ENCODE assay signal across 24 cellular contexts in the genomic region with DNA sequence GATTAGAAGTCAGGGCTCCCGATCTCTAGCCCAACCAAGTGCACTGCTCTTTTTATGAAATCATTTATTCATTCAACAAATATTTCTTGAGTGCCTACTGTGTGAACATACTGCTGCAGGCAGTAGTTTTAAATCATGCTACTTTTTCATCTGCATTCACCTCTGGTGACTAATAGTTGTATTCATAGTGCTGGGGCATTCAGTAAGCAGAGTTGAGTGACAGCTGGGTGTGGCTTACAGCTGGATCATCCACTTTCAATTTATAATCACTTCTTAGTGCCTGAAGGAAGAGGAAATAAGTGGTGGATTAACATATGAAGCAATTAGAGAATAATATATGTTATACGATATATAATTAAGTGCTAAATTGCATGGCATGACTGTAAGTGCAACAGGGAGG. TPM values are rescaled to one million over a fixed set of nuclear protein-coding genes. Genes with fewer than 3 reads are reported as not detected.
DNase-seq lines count a peak whose midpoint lies in the region; ATAC-seq, FAIRE-seq and TF ChIP-seq lines count a peak whose summit lies in the region.
"Had no signal": no experiment of that assay in that cellular context is flagged by ENCODE, and none has a peak within 500 bp of the region (broad histone marks: within the 10 kb centered on the region; RNA-seq: fewer than 3 reads in every experiment).

No MANE protein-coding gene starts in this region.

- 51 to 82% (median 72%) methylated on average over 2 of the region's 2 CpGs for WGBS in small intestine, 3 donors

- no peaks in the 10 kb centered on the region for H3K36me3 ChIP-seq in bronchial epithelial cell (ENCODE audit: control insufficient read depth, insufficient read depth, low read length)
- H3K36me3 ChIP-seq in small intestine (ENCODE audit: control insufficient read depth in 2 of 2, insufficient read depth in 2 of 2, low read length in 2 of 2): no peaks in the 10 kb centered on the region
- H3K36me3 ChIP-seq: BLaER1, uterus had no signal

- no peaks in the 10 kb centered on the region for H3K9me3 Mint-ChIP-seq in activated T-cell treated with anti-CD3 and anti-CD28 coated beads, Interleukin-2, amount 50 U/mL, for 72 hours
- H3K9me3 Mint-ChIP-seq: activated naive CD8-positive, alpha-beta T cell treated with anti-CD3 and anti-CD28 coated beads, Interleukin-2, amount 10 ng/mL, durations not matched to agents 7 days and 5 days; activated T-helper 2 cell treated with anti-CD3 and anti-CD28 coated beads, Interferon-gamma antibody, Interleukin-2, Interleukin-4, amounts not matched to agents 10 μg/mL and 5 μg/mL and 100 μg/mL, durations not matched to agents 14 hours and 24 hours and 36 hours; stimulated activated memory B cell treated with anti-CD40 and anti-IgM and Interleukin-4, amounts not matched to agents 10 μg/mL and 1 μg/mL and 100 μg/mL, for 72 hours had no signal

- H3K9me3 ChIP-seq in small intestine (ENCODE audit: control insufficient read depth, low read depth): no peaks in the 10 kb centered on the region
- H3K9me3 ChIP-seq: BLaER1, Caco-2, uterus had no signal

- H3K27ac ChIP-seq in small intestine (ENCODE audit: low read depth in 1 of 2, low read length in 1 of 2): no peak overlapping the region
- H3K27ac ChIP-seq: BLaER1, dorsolateral prefrontal cortex, uterus had no signal

- ATAC-seq in activated T-cell treated with anti-CD3 and anti-CD28 coated beads, Interleukin-2, amount 50 U/mL, for 72 hours (replicated peaks in 1 of 2): peak; percentile 42 to 46
- ATAC-seq in HG03280 (IDR thresholded peaks at IDR 0.05; ENCODE audit: unreplicated experiment): no peak
- ATAC-seq: Right ventricle myocardium inferior; stimulated activated memory B cell treated with anti-CD40 and anti-IgM and Interleukin-4, amounts not matched to agents 10 μg/mL and 1 μg/mL and 100 μg/mL, for 72 hours had no signal

- no peak overlapping the region for H3K4me3 Mint-ChIP-seq in activated T-cell treated with anti-CD3 and anti-CD28 coated beads, Interleukin-2, amount 50 U/mL, for 72 hours
- H3K4me3 Mint-ChIP-seq: activated naive CD8-positive, alpha-beta T cell treated with anti-CD3 and anti-CD28 coated beads, Interleukin-2, amount 10 ng/mL, durations not matched to agents 7 days and 5 days; stimulated activated memory B cell treated with anti-CD40 and anti-IgM and Interleukin-4, amounts not matched to agents 10 μg/mL and 1 μg/mL and 100 μg/mL, for 72 hours had no signal

- no peaks in the 10 kb centered on the region for H3K4me1 ChIP-seq in small intestine (ENCODE audit: control insufficient read depth in 2 of 2, insufficient read depth in 1 of 2, low read depth in 1 of 2, low read length in 1 of 2)
- H3K4me1 ChIP-seq: BLaER1, Caco-2, uterus had no signal

- H3K27me3 ChIP-seq in bronchial epithelial cell (ENCODE audit: control insufficient read depth, insufficient read depth, low read length) (no peaks in the 10 kb centered on the region), small intestine (ENCODE audit: control insufficient read depth in 2 of 2, insufficient read depth in 2 of 2, low read length in 2 of 2) (no peaks in the 10 kb centered on the region)
- H3K27me3 ChIP-seq: uterus had no signal

- TF ChIP-seq POLR2A in GM12892 (IDR thresholded peaks at IDR 0.05; ENCODE audit: low read depth, low read length): no peak

- no peak for FAIRE-seq in bronchial epithelial cell (lab: Jason Lieb, UNC)
- FAIRE-seq in small intestine (lab: Jason Lieb, UNC): no peak
- no peak for FAIRE-seq in GM12892 (lab: Jason Lieb, UNC)
- FAIRE-seq: astrocyte had no signal

- peaks cover 28% of the 10 kb centered on the region for H3K27me3 Mint-ChIP-seq in activated T-cell treated with anti-CD3 and anti-CD28 coated beads, Interleukin-2, amount 50 U/mL, for 72 hours (ENCODE audit: low read depth)
- H3K27me3 Mint-ChIP-seq: activated naive CD8-positive, alpha-beta T cell treated with anti-CD3 and anti-CD28 coated beads, Interleukin-2, amount 10 ng/mL, durations not matched to agents 7 days and 5 days; stimulated activated memory B cell treated with anti-CD40 and anti-IgM and Interleukin-4, amounts not matched to agents 10 μg/mL and 1 μg/mL and 100 μg/mL, for 72 hours had no signal

- no peak for TF ChIP-seq CTCF in bronchial epithelial cell (IDR thresholded peaks at IDR 0.05; ENCODE audit: insufficient read depth, low read length, severe bottlenecking)

- no peak overlapping the region for H3K27ac Mint-ChIP-seq in activated T-cell treated with anti-CD3 and anti-CD28 coated beads, Interleukin-2, amount 50 U/mL, for 72 hours
- H3K27ac Mint-ChIP-seq: activated naive CD8-positive, alpha-beta T cell treated with anti-CD3 and anti-CD28 coated beads, Interleukin-2, amount 10 ng/mL, durations not matched to agents 7 days and 5 days; activated T-helper 2 cell treated with anti-CD3 and anti-CD28 coated beads, Interferon-gamma antibody, Interleukin-2, Interleukin-4, amounts not matched to agents 10 μg/mL and 5 μg/mL and 100 μg/mL, durations not matched to agents 14 hours and 24 hours and 36 hours; stimulated activated memory B cell treated with anti-CD40 and anti-IgM and Interleukin-4, amounts not matched to agents 10 μg/mL and 1 μg/mL and 100 μg/mL, for 72 hours had no signal

- DNase-seq in activated T-cell treated with anti-CD3 and anti-CD28 coated beads, Interleukin-2, amount 50 U/mL, for 72 hours: no peak
- DNase-seq in activated T-cell treated with anti-CD3 and anti-CD28 coated beads, Interleukin-2, amount 50 U/mL, for 48 hours: no peak
- peak; percentile 3 to 55 for DNase-seq in NCI-H524 (lab: John Stamatoyannopoulos, UW)
- DNase-seq in bronchial epithelial cell (ENCODE audit: low read depth): peak; percentile 77
- DNase-seq in small intestine: peak; percentile 22
- no peak for DNase-seq in KG1 (lab: John Stamatoyannopoulos, UW)
- DNase-seq in GM12892 (ENCODE audit: insufficient read length): no peak
- DNase-seq: activated CD4-positive, alpha-beta T cell treated with anti-CD3 and anti-CD28 coated beads, Interleukin-2, amount 50 U/mL, for 48 hours; activated CD8-positive, alpha-beta memory T cell treated with anti-CD3 and anti-CD28 coated beads, Interleukin-2, amount 50 U/mL, for 4 hours; activated naive CD8-positive, alpha-beta T cell treated with anti-CD3 and anti-CD28 coated beads, Interleukin-2, amount 10 ng/mL, durations not matched to agents 7 days and 5 days; Caco-2; dorsolateral prefrontal cortex; head of caudate nucleus; KBM-7; mesenchymal stem cell; NCI-H1092; NCI-H187 treated with DMSO at 0.1 percent for 48 hours; uterus had no signal

- no peaks in the 10 kb centered on the region for H3K4me1 Mint-ChIP-seq in activated T-cell treated with anti-CD3 and anti-CD28 coated beads, Interleukin-2, amount 50 U/mL, for 72 hours (ENCODE audit: low read depth)
- H3K4me1 Mint-ChIP-seq: activated naive CD8-positive, alpha-beta T cell treated with anti-CD3 and anti-CD28 coated beads, Interleukin-2, amount 10 ng/mL, durations not matched to agents 7 days and 5 days had no signal

- H3K36me3 Mint-ChIP-seq in activated T-cell treated with anti-CD3 and anti-CD28 coated beads, Interleukin-2, amount 50 U/mL, for 72 hours (ENCODE audit: insufficient read depth in 2 of 2): no peaks in the 10 kb centered on the region
- H3K36me3 Mint-ChIP-seq: activated naive CD8-positive, alpha-beta T cell treated with anti-CD3 and anti-CD28 coated beads, Interleukin-2, amount 10 ng/mL, durations not matched to agents 7 days and 5 days; stimulated activated memory B cell treated with anti-CD40 and anti-IgM and Interleukin-4, amounts not matched to agents 10 μg/mL and 1 μg/mL and 100 μg/mL, for 72 hours had no signal

- H3K4me3 ChIP-seq in bronchial epithelial cell (ENCODE audit: low read depth, low read length) (no peak overlapping the region), small intestine (ENCODE audit: low read depth in 1 of 2, low read length in 2 of 2) (no peak overlapping the region)
- H3K4me3 ChIP-seq: BLaER1, dorsolateral prefrontal cortex, uterus had no signal

RNA-seq across cellular contexts. Expression of a gene that starts 7.2 kb away (rescaled TPM):
- 10 to 100 TPM; 47.0 to 48.6 TPM for total RNA-seq in activated T-cell treated with anti-CD3 and anti-CD28 coated beads, Interleukin-2, amount 50 U/mL, for 72 hours
- total RNA-seq in bronchial epithelial cell: 27.1 and 28.4 TPM in 2 replicates
- polyA plus RNA-seq in small intestine: 1 to 10 TPM; 3.2 to 7.5 (median 4.7) TPM
- polyA plus RNA-seq in GM12892 (2012; ENCODE audit: missing spikeins): 33.0 TPM

Comparison
In these comparisons a context has a peak if more than half of its experiments do, and no peak if none do; other contexts are left out.
1. DNase-seq: peak in NCI-H524 (2 of 2), bronchial epithelial cell (single experiment) and small intestine (single experiment); none in activated T-cell treated with anti-CD3 and anti-CD28 coated beads, Interleukin-2, amount 50 U/mL, for 72 hours (0 of 2), activated T-cell treated with anti-CD3 and anti-CD28 coated beads, Interleukin-2, amount 50 U/mL, for 48 hours (0 of 2), KG1 (single experiment) and GM12892 (single experiment).